Comparison of ENCODE assay signal across 12 cellular contexts in genomic region chr4:57424231-57424897, GRCh38.
A peak's percentile ranks its signal among the peaks of the same experiment; 100 is the strongest.
DNase-seq lines count a peak whose midpoint lies in the region; ATAC-seq, FAIRE-seq and TF ChIP-seq lines count a peak whose summit lies in the region.
"Had no signal": no experiment of that assay in that cellular context is flagged by ENCODE, and none has a peak within 500 bp of the region (broad histone marks: within the 10 kb centered on the region; RNA-seq: fewer than 3 reads in every experiment).

No MANE protein-coding gene starts in this region.

- in situ Hi-C loops in GM13976 (cut with MboI; ENCODE audit: low sequenced_read_pairs, unreplicated experiment), result no loop called here

- peak; percentile 94 for ATAC-seq in RWPE2 (ENCODE audit: low read depth)

- H3K27me3 ChIP-seq in RWPE2 (ENCODE audit: insufficient read depth, poor library complexity, severe bottlenecking), result no peaks in the 10 kb centered on the region
- H3K27me3 ChIP-seq in small intestine (ENCODE audit: control insufficient read depth in 2 of 2, insufficient read depth in 2 of 2, low read length in 2 of 2), result no peaks in the 10 kb centered on the region

- DNase-seq in GM04504 (ENCODE audit: low read depth), result peak; percentile 76
- DNase-seq in RWPE2 (ENCODE audit: low spot score), result peak; percentile 82
- peak; percentile 66 for DNase-seq in fibroblast of peridontal ligament (ENCODE audit: extremely low read depth)
- DNase-seq in retinal pigment epithelial cell (ENCODE audit: low read depth), result peak; percentile 100
- no peak for DNase-seq in CD14-positive monocyte (ENCODE audit: low spot score)
- DNase-seq in small intestine, result no peak
- no peak for DNase-seq in NCI-H524 (lab: John Stamatoyannopoulos, UW)
- DNase-seq in GM13976 (ENCODE audit: low spot score), result no peak
- DNase-seq: cortex of kidney; NCI-H1436; stimulated activated CD4-positive, alpha-beta T cell treated with anti-CD3 and anti-CD28 coated beads, Interleukin-12 subunit alpha, Interleukin-12 subunit beta, amount 100 ng/mL, for 4 hours had no signal

- 63 to 70% (median 65%) methylated on average over 6 of the region's 6 CpGs for WGBS in small intestine, 3 donors

- intact Hi-C loops in CD14-positive monocyte (cut with micrococcal nuclease), result no loop called here

- no peak overlapping the region for H3K27ac Mint-ChIP-seq in CD14-positive monocyte
- H3K27ac Mint-ChIP-seq: stimulated activated naive CD8-positive, alpha-beta T cell treated with anti-CD3 and anti-CD28 coated beads, Interleukin-15, Interleukin-2, amounts not matched to agents 100 ng/mL and 50 ng/mL, for 24 hours had no signal

- H3K36me3 ChIP-seq in RWPE2 (ENCODE audit: low read depth) (no peaks in the 10 kb centered on the region), small intestine (ENCODE audit: control insufficient read depth in 2 of 2, insufficient read depth in 2 of 2, low read length in 2 of 2) (no peaks in the 10 kb centered on the region)

- H3K4me3 ChIP-seq in RWPE2 (ENCODE audit: severe bottlenecking), result no peak overlapping the region
- H3K4me3 ChIP-seq in retinal pigment epithelial cell (ENCODE audit: low read length), result no peak overlapping the region
- no peak overlapping the region for H3K4me3 ChIP-seq in small intestine (ENCODE audit: low read depth in 1 of 2, low read length in 2 of 2)

- no peaks in the 10 kb centered on the region for H3K36me3 Mint-ChIP-seq in CD14-positive monocyte

- no peaks in the 10 kb centered on the region for H3K4me1 Mint-ChIP-seq in CD14-positive monocyte

- H3K4me1 ChIP-seq in RWPE2 (ENCODE audit: insufficient read depth, poor library complexity, severe bottlenecking) (peaks cover 32% of the 10 kb centered on the region), small intestine (ENCODE audit: control insufficient read depth in 2 of 2, insufficient read depth in 1 of 2, low read depth in 1 of 2, low read length in 1 of 2) (no peaks in the 10 kb centered on the region)

- peak overlapping the region; percentile 46 for H3K27ac ChIP-seq in RWPE2 (ENCODE audit: poor library complexity, severe bottlenecking)
- no peak overlapping the region for H3K27ac ChIP-seq in small intestine (ENCODE audit: low read depth in 1 of 2, low read length in 1 of 2)

- peaks cover 4% of the 10 kb centered on the region for H3K9me3 ChIP-seq in RWPE2 (ENCODE audit: severe bottlenecking)
- no peaks in the 10 kb centered on the region for H3K9me3 ChIP-seq in small intestine (ENCODE audit: control insufficient read depth, low read depth)

- no peak for TF ChIP-seq CTCF in RWPE2 (IDR thresholded peaks at IDR 0.05; ENCODE audit: poor library complexity, severe bottlenecking)
- no peak for TF ChIP-seq CTCF in retinal pigment epithelial cell (conservative IDR thresholded peaks at IDR 0.05; ENCODE audit: low read depth, low read length)
- no peak for TF ChIP-seq CTCF in CD14-positive monocyte (IDR thresholded peaks at IDR 0.05)
- TF ChIP-seq CTCF in GM13976 (IDR thresholded peaks at IDR 0.05; ENCODE audit: borderline replicate concordance, control extremely low read depth, extremely low read depth, insufficient read depth, missing control alignments), result no peak

- H3K4me3 Mint-ChIP-seq in CD14-positive monocyte, result no peak overlapping the region
- H3K4me3 Mint-ChIP-seq: stimulated activated naive CD8-positive, alpha-beta T cell treated with anti-CD3 and anti-CD28 coated beads, Interleukin-15, Interleukin-2, amounts not matched to agents 100 ng/mL and 50 ng/mL, for 24 hours had no signal

- FAIRE-seq in small intestine (lab: Jason Lieb, UNC), result no peak

- H3K9me3 Mint-ChIP-seq in CD14-positive monocyte, result no peaks in the 10 kb centered on the region
- H3K9me3 Mint-ChIP-seq: stimulated activated naive CD8-positive, alpha-beta T cell treated with anti-CD3 and anti-CD28 coated beads, Interleukin-15, Interleukin-2, amounts not matched to agents 100 ng/mL and 50 ng/mL, for 24 hours had no signal

- H3K27me3 Mint-ChIP-seq in CD14-positive monocyte (ENCODE audit: low read depth in 3 of 3), result peaks cover 1 to 5% (median 2%) of the 10 kb centered on the region in 3 donors

Comparison
In these comparisons a context has a peak if more than half of its experiments do, and no peak if none do; other contexts are left out.
1. DNase-seq: peak in GM04504 (single experiment), RWPE2 (single experiment), fibroblast of peridontal ligament (single experiment) and retinal pigment epithelial cell (single experiment); none in CD14-positive monocyte (single experiment), small intestine (single experiment), NCI-H524 (0 of 2) and GM13976 (single experiment).